In the genomic region with DNA sequence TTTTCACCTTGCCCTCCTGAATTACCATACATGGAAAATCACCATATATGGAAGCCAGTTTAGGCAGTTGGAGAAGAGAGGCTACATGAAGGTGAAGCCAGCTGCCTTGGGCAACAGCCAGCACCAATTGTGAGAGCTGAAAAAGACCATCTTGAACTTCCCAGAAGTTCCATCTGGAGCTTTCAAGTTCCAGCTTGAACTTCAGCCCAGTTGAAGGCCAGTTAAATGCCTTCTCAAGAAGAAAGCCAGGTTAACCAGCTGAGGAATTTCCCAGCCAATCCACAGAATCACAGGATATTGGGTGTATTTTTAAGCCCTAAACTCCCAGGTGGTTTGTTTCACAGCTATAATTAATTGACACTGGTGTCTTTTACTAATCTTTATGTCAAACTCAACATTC, we compare ENCODE assay signal across 27 cellular contexts.
"Had no signal": no experiment of that assay in that cellular context is flagged by ENCODE, and none has a peak within 500 bp of the region (broad histone marks: within the 10 kb centered on the region; RNA-seq: fewer than 3 reads in every experiment).

No MANE protein-coding gene starts in this region.

- H3K27me3 ChIP-seq: colonic mucosa, esophagus squamous epithelium, foreskin keratinocyte, gastrocnemius medialis had no signal

- H3K27ac ChIP-seq: cardiac muscle cell, colonic mucosa, epithelial cell of prostate, esophagus squamous epithelium, foreskin keratinocyte, gastrocnemius medialis, WERI-Rb-1 had no signal

- H3K36me3 ChIP-seq: cardiac muscle cell, colonic mucosa, esophagus squamous epithelium, gastrocnemius medialis, WERI-Rb-1 had no signal

- DNase-seq: activated B cell treated with CpG ODN at 0.5 μM for 24 hours; activated CD4-positive, alpha-beta T cell treated with anti-CD3 and anti-CD28 coated beads for 48 hours; activated CD4-positive, alpha-beta T cell treated with anti-CD3 and anti-CD28 coated beads, Interleukin-2, amount 50 U/mL, for 1 hour; activated CD4-positive, alpha-beta T cell treated with anti-CD3 and anti-CD28 coated beads, Interleukin-2, amount 50 U/mL, for 48 hours; activated CD8-positive, alpha-beta memory T cell treated with anti-CD3 and anti-CD28 coated beads for 24 hours; activated CD8-positive, alpha-beta T cell treated with anti-CD3 and anti-CD28 coated beads for 36 hours; activated effector memory CD4-positive, alpha-beta T cell treated with Interleukin-2 at 50 U/mL for 16 hours; activated gamma-delta T cell treated with Interleukin-2 at 50 U/mL for 16 hours; activated naive CD4-positive, alpha-beta T cell treated with anti-CD3 and anti-CD28 coated beads, Interleukin-2, amount 50 U/mL, for 16 hours; activated naive CD4-positive, alpha-beta T cell treated with Interleukin-2 at 50 U/mL for 16 hours; activated T-cell treated with anti-CD3 and anti-CD28 coated beads, Interleukin-2, amount 50 U/mL, for 4 hours; amniotic stem cell; anterior cingulate cortex; central memory CD4-positive, alpha-beta T cell; cerebellar nuclear complex; colonic mucosa; effector CD8-positive, alpha-beta T cell; esophagus squamous epithelium; gastrocnemius medialis; glutamatergic neuron; T-helper 1 cell; T-helper 17 cell; T1000; WERI-Rb-1 had no signal

- H3K9me3 ChIP-seq: colonic mucosa, esophagus squamous epithelium, gastrocnemius medialis had no signal

- H3K4me1 ChIP-seq: colonic mucosa, esophagus squamous epithelium, gastrocnemius medialis had no signal

- H3K4me3 ChIP-seq: cardiac muscle cell, colonic mucosa, esophagus squamous epithelium, gastrocnemius medialis had no signal
